ENCODE assay signal across 8 cellular contexts in genomic region chr2:20411361-20411894, GRCh38. TPM values are rescaled to one million over a fixed set of nuclear protein-coding genes. Genes with fewer than 3 reads are reported as not detected.
DNase-seq lines count a peak whose midpoint lies in the region; ATAC-seq and TF ChIP-seq lines count a peak whose summit lies in the region.

No MANE protein-coding gene starts in this region.

- no peak overlapping the region for H3K4me3 ChIP-seq in cardiac fibroblast (replicated peaks in 1 of 2; ENCODE audit: low read depth in 2 of 2, low read length in 2 of 2)

- peaks cover 7% of the 10 kb centered on the region for H3K36me3 Mint-ChIP-seq in activated B cell treated with CpG ODN at 0.5 μM for 24 hours (ENCODE audit: low read depth)

- no peak overlapping the region for H3K4me3 Mint-ChIP-seq in activated B cell treated with CpG ODN at 0.5 μM for 24 hours

- H3K4me1 Mint-ChIP-seq in activated B cell treated with CpG ODN at 0.5 μM for 24 hours, result no peaks in the 10 kb centered on the region

- in situ Hi-C loops in GM13976 (cut with MboI; ENCODE audit: low sequenced_read_pairs, unreplicated experiment), result no loop called here

- POLR2A ChIA-PET in activated B cell treated with CpG ODN at 0.5 μM for 24 hours (lab: Charles Lee), result interaction anchor here (0.7 to 1.9 kb wide), 3 partner anchors 13 to 35 kb away, joined by 3 to 11 read pairs (median 4); partner anchors contain the start of gene RHOB

- H3K27ac Mint-ChIP-seq in activated B cell treated with CpG ODN at 0.5 μM for 24 hours, result no peak overlapping the region

- intact Hi-C loops in activated B cell treated with CpG ODN at 0.5 μM for 24 hours (cut with micrococcal nuclease) (loop anchor here (1.0 kb wide), 3 partner anchors 32 to 231 kb away; no protein-coding TSS in a partner anchor), left colon (cut with DNase I, micrococcal nuclease) (no loop called here)

- H3K9me3 Mint-ChIP-seq in activated B cell treated with CpG ODN at 0.5 μM for 24 hours, result peaks cover 22% of the 10 kb centered on the region

- CTCF ChIA-PET in activated B cell treated with CpG ODN at 0.5 μM for 24 hours (lab: Charles Lee), result interaction anchor here (0.6 to 4.2 kb wide), 27 partner anchors 8 to 551 kb away, joined by 3 to 77 read pairs (median 4); partner anchors contain the start of genes HS1BP3 and RHOB

- DNase-seq in A172 (ENCODE audit: low spot score), result peak; percentile 84
- peak; percentile 80 for DNase-seq in GM13976 (ENCODE audit: low spot score)
- peak; percentile 67 for DNase-seq in NCI-H2029 (lab: John Stamatoyannopoulos, UW)
- DNase-seq in activated B cell treated with CpG ODN at 0.5 μM for 24 hours, result peak; percentile 54
- peak; percentile 91 for DNase-seq in cardiac fibroblast (ENCODE audit: low read depth in 2 of 2)
- peak; percentile 82 to 93 for DNase-seq in left colon
- DNase-seq in stimulated activated CD4-positive, alpha-beta T cell treated with anti-CD3 and anti-CD28 coated beads, Interleukin-4, amount 100 ng/mL, for 4 hours, result peak; percentile 54 to 66

- TF ChIP-seq CTCF in GM13976 (IDR thresholded peaks at IDR 0.05; ENCODE audit: borderline replicate concordance, control extremely low read depth, extremely low read depth, insufficient read depth, missing control alignments) (peak; percentile 71), activated B cell treated with CpG ODN at 0.5 μM for 24 hours (IDR thresholded peaks at IDR 0.05) (no peak), cardiac fibroblast (IDR thresholded peaks at IDR 0.05; ENCODE audit: low read depth, low read length) (peak; percentile 92)

- peaks cover 12% of the 10 kb centered on the region for H3K27me3 Mint-ChIP-seq in activated B cell treated with CpG ODN at 0.5 μM for 24 hours

- ATAC-seq in HG02763 (IDR thresholded peaks at IDR 0.05; ENCODE audit: unreplicated experiment) (peak; percentile 98), activated B cell treated with CpG ODN at 0.5 μM for 24 hours (ENCODE audit: low read depth) (peak; percentile 100), left colon (peak; percentile 95)

RNA-seq across cellular contexts. Expression of gene RHOB, which starts 35.4 kb away (rescaled TPM):
- total RNA-seq in A172 (2014; rRNA removed; shearing (Covaris generic)), result 105 and 175 TPM in 2 replicates
- 11.0 and 12.9 TPM in 2 replicates for total RNA-seq in activated B cell treated with CpG ODN at 0.5 μM for 24 hours
- total RNA-seq in left colon, result 100 to 1,000 TPM; 141 to 332 TPM
